1 cellular context compared by ENCODE assay signal in the genomic region with DNA sequence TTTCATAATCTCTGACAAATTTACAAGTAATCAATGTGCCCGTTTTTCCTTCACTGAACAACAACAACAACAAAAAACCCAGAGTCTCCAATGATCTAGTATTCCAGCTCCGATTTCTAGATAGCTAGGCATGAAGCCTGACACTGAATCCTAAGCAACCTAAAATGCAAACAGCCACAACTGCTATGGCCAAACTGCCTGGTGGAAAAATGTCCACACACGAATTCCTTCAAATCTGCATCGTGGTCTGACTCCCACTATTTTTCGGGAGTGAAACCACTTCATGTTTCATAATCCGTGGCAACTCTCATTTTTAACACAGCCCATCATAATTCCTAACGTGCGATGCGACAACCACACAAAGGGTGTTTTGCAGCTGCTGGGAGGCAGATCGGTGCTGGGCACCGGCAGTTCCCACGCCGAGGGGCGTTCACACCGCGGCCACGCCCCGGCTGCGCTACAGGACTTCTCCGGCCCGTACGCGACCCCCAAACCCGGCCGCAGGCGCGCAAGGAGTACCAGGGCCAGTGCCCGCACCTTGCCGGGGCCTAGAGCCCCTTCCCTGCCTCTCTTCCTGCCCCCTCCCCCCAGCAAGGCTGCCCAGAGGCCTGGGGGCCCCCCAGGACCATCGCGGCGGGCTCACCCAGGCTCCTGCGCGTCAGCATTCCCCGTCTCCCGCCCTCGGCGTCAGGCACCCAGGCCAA.
TF ChIP-seq lines count a peak whose summit lies in the region.

No MANE protein-coding gene starts in this region.

TF ChIP-seq in HepG2, 621 proteins besides CTCF, POLR2A, EP300 and RAD21 (continued from another document and continues in another):
- TF ChIP-seq, protein P1, sequence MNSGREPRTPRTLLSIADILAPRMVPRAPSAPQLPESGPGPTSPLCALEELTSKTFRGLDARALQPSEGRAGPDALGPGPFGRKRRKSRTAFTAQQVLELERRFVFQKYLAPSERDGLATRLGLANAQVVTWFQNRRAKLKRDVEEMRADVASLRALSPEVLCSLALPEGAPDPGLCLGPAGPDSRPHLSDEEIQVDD (CRISPR knock-in tag; IDR thresholded peaks at IDR 0.05; ENCODE audit: borderline replicate concordance) = no peak
- TF ChIP-seq RFXAP (CRISPR knock-in tag; IDR thresholded peaks at IDR 0.05; ENCODE audit: borderline replicate concordance) (no peak), HOXA3 (CRISPR knock-in tag; IDR thresholded peaks at IDR 0.05) (no peak), ZNF761 (CRISPR knock-in tag; conservative IDR thresholded peaks at IDR 0.05) (no peak), RARG (CRISPR knock-in tag; IDR thresholded peaks at IDR 0.05; ENCODE audit: low read depth) (no peak), ZNF3 (CRISPR knock-in tag; IDR thresholded peaks at IDR 0.05) (no peak), ZNF235 (CRISPR knock-in tag; IDR thresholded peaks at IDR 0.05; ENCODE audit: borderline replicate concordance) (no peak), MTF2 (CRISPR knock-in tag; IDR thresholded peaks at IDR 0.05; ENCODE audit: borderline replicate concordance) (0 out of 2 replicates have a peak, but pooled peaks have one; percentile 3), ZNF782 (CRISPR knock-in tag; IDR thresholded peaks at IDR 0.05; ENCODE audit: borderline replicate concordance) (0 out of 2 replicates have a peak, but pooled peaks have one; percentile 17), AGO1 (IDR thresholded peaks at IDR 0.05; ENCODE audit: low read depth, low read length, poor library complexity, severe bottlenecking) (no peak), REL (CRISPR knock-in tag; conservative IDR thresholded peaks at IDR 0.05) (no peak; the same call in 1 of the 2 replicates), FOXK1 (CRISPR knock-in tag; IDR thresholded peaks at IDR 0.05; ENCODE audit: borderline replicate concordance, low read depth) (no peak), NR2F1 (CRISPR knock-in tag; IDR thresholded peaks at IDR 0.05) (no peak), TMF1 (CRISPR knock-in tag; IDR thresholded peaks at IDR 0.05; ENCODE audit: low read depth) (no peak), ZNF790 (CRISPR knock-in tag; IDR thresholded peaks at IDR 0.05; ENCODE audit: borderline replicate concordance) (no peak), POGZ (CRISPR knock-in tag; IDR thresholded peaks at IDR 0.05) (no peak), ZNF720 (CRISPR knock-in tag; IDR thresholded peaks at IDR 0.05) (no peak), AKAP8 (CRISPR knock-in tag; IDR thresholded peaks at IDR 0.05) (no peak), SNAPC2 (CRISPR knock-in tag; IDR thresholded peaks at IDR 0.05) (no peak), ZNF749 (CRISPR knock-in tag; IDR thresholded peaks at IDR 0.05; ENCODE audit: borderline replicate concordance) (no peak), KDM2A (CRISPR knock-in tag; IDR thresholded peaks at IDR 0.05; ENCODE audit: borderline replicate concordance, low read depth) (no peak), ISX (CRISPR knock-in tag; conservative IDR thresholded peaks at IDR 0.05) (no peak), RFX5 (IDR thresholded peaks at IDR 0.05; ENCODE audit: low read depth, low read length) (no peak), ZBTB21 (CRISPR knock-in tag; IDR thresholded peaks at IDR 0.05) (no peak), SOX6 (IDR thresholded peaks at IDR 0.05) (no peak), SOX6 (CRISPR knock-in tag; IDR thresholded peaks at IDR 0.05) (peak; percentile 22; the same call in 1 of the 2 replicates), ZNF672 (CRISPR knock-in tag; IDR thresholded peaks at IDR 0.05) (no peak), ERF (CRISPR knock-in tag; IDR thresholded peaks at IDR 0.05) (no peak), THAP11 (CRISPR knock-in tag; IDR thresholded peaks at IDR 0.05) (no peak)
- TF ChIP-seq, protein P2, sequence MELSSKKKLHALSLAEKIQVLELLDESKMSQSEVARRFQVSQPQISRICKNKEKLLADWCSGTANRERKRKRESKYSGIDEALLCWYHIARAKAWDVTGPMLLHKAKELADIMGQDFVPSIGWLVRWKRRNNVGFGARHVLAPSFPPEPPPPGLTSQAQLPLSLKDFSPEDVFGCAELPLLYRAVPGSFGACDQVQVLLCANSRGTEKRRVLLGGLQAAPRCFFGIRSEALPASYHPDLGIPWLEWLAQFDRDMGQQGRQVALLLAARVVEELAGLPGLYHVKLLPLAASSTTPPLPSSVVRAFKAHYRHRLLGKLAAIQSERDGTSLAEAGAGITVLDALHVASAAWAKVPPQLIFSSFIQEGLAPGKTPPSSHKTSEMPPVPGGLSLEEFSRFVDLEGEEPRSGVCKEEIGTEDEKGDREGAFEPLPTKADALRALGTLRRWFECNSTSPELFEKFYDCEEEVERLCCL (CRISPR knock-in tag; IDR thresholded peaks at IDR 0.05; ENCODE audit: borderline replicate concordance) = no peak
- TF ChIP-seq, protein P3, sequence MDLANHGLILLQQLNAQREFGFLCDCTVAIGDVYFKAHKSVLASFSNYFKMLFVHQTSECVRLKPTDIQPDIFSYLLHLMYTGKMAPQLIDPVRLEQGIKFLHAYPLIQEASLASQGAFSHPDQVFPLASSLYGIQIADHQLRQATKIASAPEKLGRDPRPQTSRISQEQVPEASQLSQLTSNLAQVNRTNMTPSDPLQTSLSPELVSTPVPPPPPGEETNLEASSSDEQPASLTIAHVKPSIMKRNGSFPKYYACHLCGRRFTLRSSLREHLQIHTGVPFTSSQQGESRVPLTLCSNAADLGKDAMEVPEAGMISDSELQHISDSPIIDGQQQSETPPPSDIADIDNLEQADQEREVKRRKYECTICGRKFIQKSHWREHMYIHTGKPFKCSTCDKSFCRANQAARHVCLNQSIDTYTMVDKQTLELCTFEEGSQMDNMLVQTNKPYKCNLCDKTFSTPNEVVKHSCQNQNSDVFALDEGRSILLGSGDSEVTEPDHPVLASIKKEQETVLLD (CRISPR knock-in tag; IDR thresholded peaks at IDR 0.05; ENCODE audit: low read depth) = no peak
- TF ChIP-seq, protein P4, sequence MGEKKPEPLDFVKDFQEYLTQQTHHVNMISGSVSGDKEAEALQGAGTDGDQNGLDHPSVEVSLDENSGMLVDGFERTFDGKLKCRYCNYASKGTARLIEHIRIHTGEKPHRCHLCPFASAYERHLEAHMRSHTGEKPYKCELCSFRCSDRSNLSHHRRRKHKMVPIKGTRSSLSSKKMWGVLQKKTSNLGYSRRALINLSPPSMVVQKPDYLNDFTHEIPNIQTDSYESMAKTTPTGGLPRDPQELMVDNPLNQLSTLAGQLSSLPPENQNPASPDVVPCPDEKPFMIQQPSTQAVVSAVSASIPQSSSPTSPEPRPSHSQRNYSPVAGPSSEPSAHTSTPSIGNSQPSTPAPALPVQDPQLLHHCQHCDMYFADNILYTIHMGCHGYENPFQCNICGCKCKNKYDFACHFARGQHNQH (CRISPR knock-in tag; IDR thresholded peaks at IDR 0.05) = no peak
- TF ChIP-seq, protein P5, sequence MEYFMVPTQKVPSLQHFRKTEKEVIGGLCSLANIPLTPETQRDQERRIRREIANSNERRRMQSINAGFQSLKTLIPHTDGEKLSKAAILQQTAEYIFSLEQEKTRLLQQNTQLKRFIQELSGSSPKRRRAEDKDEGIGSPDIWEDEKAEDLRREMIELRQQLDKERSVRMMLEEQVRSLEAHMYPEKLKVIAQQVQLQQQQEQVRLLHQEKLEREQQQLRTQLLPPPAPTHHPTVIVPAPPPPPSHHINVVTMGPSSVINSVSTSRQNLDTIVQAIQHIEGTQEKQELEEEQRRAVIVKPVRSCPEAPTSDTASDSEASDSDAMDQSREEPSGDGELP (IDR thresholded peaks at IDR 0.05; ENCODE audit: borderline replicate concordance, low read depth) = no peak
- TF ChIP-seq, protein P6, sequence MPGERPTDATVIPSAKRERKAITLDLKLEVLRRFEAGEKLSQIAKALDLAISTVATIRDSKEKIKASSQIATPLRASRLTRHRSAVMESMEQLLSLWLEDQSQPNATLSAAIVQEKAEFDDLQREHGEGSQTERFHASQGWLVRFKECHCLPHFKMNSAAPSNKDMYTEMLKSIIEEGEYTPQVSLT (CRISPR knock-in tag; IDR thresholded peaks at IDR 0.05; ENCODE audit: borderline replicate concordance, low read depth) = no peak
- TF ChIP-seq, protein P7, sequence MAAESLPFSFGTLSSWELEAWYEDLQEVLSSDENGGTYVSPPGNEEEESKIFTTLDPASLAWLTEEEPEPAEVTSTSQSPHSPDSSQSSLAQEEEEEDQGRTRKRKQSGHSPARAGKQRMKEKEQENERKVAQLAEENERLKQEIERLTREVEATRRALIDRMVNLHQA (CRISPR knock-in tag; IDR thresholded peaks at IDR 0.05) = no peak
- TF ChIP-seq, protein P8, sequence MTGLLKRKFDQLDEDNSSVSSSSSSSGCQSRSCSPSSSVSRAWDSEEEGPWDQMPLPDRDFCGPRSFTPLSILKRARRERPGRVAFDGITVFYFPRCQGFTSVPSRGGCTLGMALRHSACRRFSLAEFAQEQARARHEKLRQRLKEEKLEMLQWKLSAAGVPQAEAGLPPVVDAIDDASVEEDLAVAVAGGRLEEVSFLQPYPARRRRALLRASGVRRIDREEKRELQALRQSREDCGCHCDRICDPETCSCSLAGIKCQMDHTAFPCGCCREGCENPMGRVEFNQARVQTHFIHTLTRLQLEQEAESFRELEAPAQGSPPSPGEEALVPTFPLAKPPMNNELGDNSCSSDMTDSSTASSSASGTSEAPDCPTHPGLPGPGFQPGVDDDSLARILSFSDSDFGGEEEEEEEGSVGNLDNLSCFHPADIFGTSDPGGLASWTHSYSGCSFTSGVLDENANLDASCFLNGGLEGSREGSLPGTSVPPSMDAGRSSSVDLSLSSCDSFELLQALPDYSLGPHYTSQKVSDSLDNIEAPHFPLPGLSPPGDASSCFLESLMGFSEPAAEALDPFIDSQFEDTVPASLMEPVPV (CRISPR knock-in tag; IDR thresholded peaks at IDR 0.05) = no peak
- TF ChIP-seq, protein P9, sequence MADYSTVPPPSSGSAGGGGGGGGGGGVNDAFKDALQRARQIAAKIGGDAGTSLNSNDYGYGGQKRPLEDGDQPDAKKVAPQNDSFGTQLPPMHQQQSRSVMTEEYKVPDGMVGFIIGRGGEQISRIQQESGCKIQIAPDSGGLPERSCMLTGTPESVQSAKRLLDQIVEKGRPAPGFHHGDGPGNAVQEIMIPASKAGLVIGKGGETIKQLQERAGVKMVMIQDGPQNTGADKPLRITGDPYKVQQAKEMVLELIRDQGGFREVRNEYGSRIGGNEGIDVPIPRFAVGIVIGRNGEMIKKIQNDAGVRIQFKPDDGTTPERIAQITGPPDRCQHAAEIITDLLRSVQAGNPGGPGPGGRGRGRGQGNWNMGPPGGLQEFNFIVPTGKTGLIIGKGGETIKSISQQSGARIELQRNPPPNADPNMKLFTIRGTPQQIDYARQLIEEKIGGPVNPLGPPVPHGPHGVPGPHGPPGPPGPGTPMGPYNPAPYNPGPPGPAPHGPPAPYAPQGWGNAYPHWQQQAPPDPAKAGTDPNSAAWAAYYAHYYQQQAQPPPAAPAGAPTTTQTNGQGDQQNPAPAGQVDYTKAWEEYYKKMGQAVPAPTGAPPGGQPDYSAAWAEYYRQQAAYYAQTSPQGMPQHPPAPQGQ (CRISPR knock-in tag; IDR thresholded peaks at IDR 0.05; ENCODE audit: borderline replicate concordance) = no peak
- TF ChIP-seq, protein P10, sequence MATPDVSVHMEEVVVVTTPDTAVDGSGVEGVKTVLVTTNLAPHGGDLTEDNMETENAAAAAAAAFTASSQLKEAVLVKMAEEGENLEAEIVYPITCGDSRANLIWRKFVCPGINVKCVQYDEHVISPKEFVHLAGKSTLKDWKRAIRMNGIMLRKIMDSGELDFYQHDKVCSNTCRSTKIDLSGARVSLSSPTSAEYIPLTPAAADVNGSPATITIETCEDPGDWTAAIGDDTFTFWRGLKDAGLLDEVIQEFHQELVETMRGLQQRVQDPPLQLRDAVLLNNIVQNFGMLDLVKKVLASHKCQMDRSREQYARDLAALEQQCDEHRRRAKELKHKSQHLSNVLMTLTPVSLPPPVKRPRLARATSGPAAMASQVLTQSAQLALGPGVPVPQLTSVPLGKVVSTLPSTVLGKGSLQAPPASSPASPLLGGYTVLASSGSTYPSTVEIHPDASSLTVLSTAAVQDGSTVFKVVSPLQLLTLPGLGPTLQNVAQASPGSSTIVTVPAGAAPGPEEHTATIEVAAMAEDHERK (CRISPR knock-in tag; IDR thresholded peaks at IDR 0.05; ENCODE audit: low read depth) = no peak
- TF ChIP-seq, protein P11, sequence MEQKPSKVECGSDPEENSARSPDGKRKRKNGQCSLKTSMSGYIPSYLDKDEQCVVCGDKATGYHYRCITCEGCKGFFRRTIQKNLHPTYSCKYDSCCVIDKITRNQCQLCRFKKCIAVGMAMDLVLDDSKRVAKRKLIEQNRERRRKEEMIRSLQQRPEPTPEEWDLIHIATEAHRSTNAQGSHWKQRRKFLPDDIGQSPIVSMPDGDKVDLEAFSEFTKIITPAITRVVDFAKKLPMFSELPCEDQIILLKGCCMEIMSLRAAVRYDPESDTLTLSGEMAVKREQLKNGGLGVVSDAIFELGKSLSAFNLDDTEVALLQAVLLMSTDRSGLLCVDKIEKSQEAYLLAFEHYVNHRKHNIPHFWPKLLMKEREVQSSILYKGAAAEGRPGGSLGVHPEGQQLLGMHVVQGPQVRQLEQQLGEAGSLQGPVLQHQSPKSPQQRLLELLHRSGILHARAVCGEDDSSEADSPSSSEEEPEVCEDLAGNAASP (CRISPR knock-in tag; IDR thresholded peaks at IDR 0.05; ENCODE audit: borderline replicate concordance) = no peak
- TF ChIP-seq, protein P12, sequence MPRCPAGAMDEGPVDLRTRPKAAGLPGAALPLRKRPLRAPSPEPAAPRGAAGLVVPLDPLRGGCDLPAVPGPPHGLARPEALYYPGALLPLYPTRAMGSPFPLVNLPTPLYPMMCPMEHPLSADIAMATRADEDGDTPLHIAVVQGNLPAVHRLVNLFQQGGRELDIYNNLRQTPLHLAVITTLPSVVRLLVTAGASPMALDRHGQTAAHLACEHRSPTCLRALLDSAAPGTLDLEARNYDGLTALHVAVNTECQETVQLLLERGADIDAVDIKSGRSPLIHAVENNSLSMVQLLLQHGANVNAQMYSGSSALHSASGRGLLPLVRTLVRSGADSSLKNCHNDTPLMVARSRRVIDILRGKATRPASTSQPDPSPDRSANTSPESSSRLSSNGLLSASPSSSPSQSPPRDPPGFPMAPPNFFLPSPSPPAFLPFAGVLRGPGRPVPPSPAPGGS (CRISPR knock-in tag; IDR thresholded peaks at IDR 0.05) = no peak
- TF ChIP-seq, protein P13, sequence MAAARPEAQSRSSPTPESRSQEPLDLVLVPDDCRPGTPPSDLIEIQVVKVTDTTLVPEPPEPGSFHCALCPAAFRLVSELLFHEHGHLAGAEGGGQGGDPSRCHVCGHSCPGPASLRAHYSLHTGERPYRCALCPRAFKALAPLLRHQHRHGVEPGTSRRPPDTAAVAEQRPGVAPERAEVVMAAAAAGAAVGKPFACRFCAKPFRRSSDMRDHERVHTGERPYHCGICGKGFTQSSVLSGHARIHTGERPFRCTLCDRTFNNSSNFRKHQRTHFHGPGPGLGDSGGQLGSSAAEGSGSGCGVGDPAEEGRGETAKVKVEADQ (CRISPR knock-in tag; IDR thresholded peaks at IDR 0.05; ENCODE audit: borderline replicate concordance) = no peak
- TF ChIP-seq, protein P14, sequence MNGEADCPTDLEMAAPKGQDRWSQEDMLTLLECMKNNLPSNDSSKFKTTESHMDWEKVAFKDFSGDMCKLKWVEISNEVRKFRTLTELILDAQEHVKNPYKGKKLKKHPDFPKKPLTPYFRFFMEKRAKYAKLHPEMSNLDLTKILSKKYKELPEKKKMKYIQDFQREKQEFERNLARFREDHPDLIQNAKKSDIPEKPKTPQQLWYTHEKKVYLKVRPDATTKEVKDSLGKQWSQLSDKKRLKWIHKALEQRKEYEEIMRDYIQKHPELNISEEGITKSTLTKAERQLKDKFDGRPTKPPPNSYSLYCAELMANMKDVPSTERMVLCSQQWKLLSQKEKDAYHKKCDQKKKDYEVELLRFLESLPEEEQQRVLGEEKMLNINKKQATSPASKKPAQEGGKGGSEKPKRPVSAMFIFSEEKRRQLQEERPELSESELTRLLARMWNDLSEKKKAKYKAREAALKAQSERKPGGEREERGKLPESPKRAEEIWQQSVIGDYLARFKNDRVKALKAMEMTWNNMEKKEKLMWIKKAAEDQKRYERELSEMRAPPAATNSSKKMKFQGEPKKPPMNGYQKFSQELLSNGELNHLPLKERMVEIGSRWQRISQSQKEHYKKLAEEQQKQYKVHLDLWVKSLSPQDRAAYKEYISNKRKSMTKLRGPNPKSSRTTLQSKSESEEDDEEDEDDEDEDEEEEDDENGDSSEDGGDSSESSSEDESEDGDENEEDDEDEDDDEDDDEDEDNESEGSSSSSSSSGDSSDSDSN (CRISPR knock-in tag; IDR thresholded peaks at IDR 0.05) = no peak
